ENCODE assay signal across 14 cellular contexts in genomic region chr19:6678690-6679109, GRCh38. TPM values are rescaled to one million over a fixed set of nuclear protein-coding genes. Genes with fewer than 3 reads are reported as not detected.
A peak's percentile ranks its signal among the peaks of the same experiment; 100 is the strongest.
DNase-seq lines count a peak whose midpoint lies in the region; ATAC-seq and TF ChIP-seq lines count a peak whose summit lies in the region.
"Had no signal": no experiment of that assay in that cellular context is flagged by ENCODE, and none has a peak within 500 bp of the region (broad histone marks: within the 10 kb centered on the region; RNA-seq: fewer than 3 reads in every experiment).

No MANE protein-coding gene starts in this region.

- H3K27me3 ChIP-seq in lower lobe of right lung (ENCODE audit: low read depth) (no peaks in the 10 kb centered on the region), Karpas-422 (ENCODE audit: low read length) (no peaks in the 10 kb centered on the region)
- H3K27me3 ChIP-seq: testis had no signal

- no TSS peak for BruUV-seq in Calu3 (replicated peaks; lab: Mats Ljungman, UMichigan)

- H4K20me1 ChIP-seq in Karpas-422 (ENCODE audit: insufficient read depth, low read depth, low read length): no peaks in the 10 kb centered on the region

- H3K4me1 ChIP-seq in lower lobe of right lung (peaks cover 6% of the 10 kb centered on the region), Karpas-422 (ENCODE audit: low read length) (peaks cover 10% of the 10 kb centered on the region)
- H3K4me1 ChIP-seq: prostate gland, testis had no signal

- H3K27ac Mint-ChIP-seq in activated CD4-positive, alpha-beta T cell treated with anti-CD3 and anti-CD28 coated beads for 36 hours: peak overlapping the region; percentile 83
- peak overlapping the region; percentile 81 for H3K27ac Mint-ChIP-seq in activated T-helper 1 cell treated with anti-CD3 and anti-CD28 coated beads, Interleukin-12 subunit alpha, Interleukin-12 subunit beta, Interleukin-2, Interleukin-4 antibody, amounts not matched to agents 30 ng/mL and 10 ng/mL and 1 ng/mL, durations not matched to agents 14 hours and 24 hours and 36 hours
- no peak overlapping the region for H3K27ac Mint-ChIP-seq in stimulated activated memory B cell treated with anti-CD40 and anti-IgM and Interleukin-4, amounts not matched to agents 10 μg/mL and 1 μg/mL and 100 μg/mL, for 72 hours
- H3K27ac Mint-ChIP-seq in Calu3 (ENCODE audit: unreplicated experiment): no peak overlapping the region

- peaks cover 3% of the 10 kb centered on the region for H3K27me3 Mint-ChIP-seq in activated CD4-positive, alpha-beta T cell treated with anti-CD3 and anti-CD28 coated beads for 36 hours
- peaks cover 9% of the 10 kb centered on the region for H3K27me3 Mint-ChIP-seq in activated T-helper 1 cell treated with anti-CD3 and anti-CD28 coated beads, Interleukin-12 subunit alpha, Interleukin-12 subunit beta, Interleukin-2, Interleukin-4 antibody, amounts not matched to agents 30 ng/mL and 10 ng/mL and 1 ng/mL, durations not matched to agents 14 hours and 24 hours and 36 hours (ENCODE audit: insufficient read depth)
- H3K27me3 Mint-ChIP-seq in stimulated activated memory B cell treated with anti-CD40 and anti-IgM and Interleukin-4, amounts not matched to agents 10 μg/mL and 1 μg/mL and 100 μg/mL, for 72 hours: peaks cover 38% of the 10 kb centered on the region
- H3K27me3 Mint-ChIP-seq in Calu3 (ENCODE audit: unreplicated experiment): no peaks in the 10 kb centered on the region

- peaks cover 54% of the 10 kb centered on the region for H3K4me1 Mint-ChIP-seq in activated CD4-positive, alpha-beta T cell treated with anti-CD3 and anti-CD28 coated beads for 36 hours
- peaks cover 60% of the 10 kb centered on the region for H3K4me1 Mint-ChIP-seq in activated T-helper 1 cell treated with anti-CD3 and anti-CD28 coated beads, Interleukin-12 subunit alpha, Interleukin-12 subunit beta, Interleukin-2, Interleukin-4 antibody, amounts not matched to agents 30 ng/mL and 10 ng/mL and 1 ng/mL, durations not matched to agents 14 hours and 24 hours and 36 hours (ENCODE audit: low read depth)
- H3K4me1 Mint-ChIP-seq in stimulated activated memory B cell treated with anti-CD40 and anti-IgM and Interleukin-4, amounts not matched to agents 10 μg/mL and 1 μg/mL and 100 μg/mL, for 72 hours: peaks cover 27% of the 10 kb centered on the region
- H3K4me1 Mint-ChIP-seq in Calu3 (ENCODE audit: low read depth, unreplicated experiment): no peaks in the 10 kb centered on the region

- no peak overlapping the region for H2AFZ ChIP-seq in Karpas-422 (ENCODE audit: low read length)

- POLR2A ChIA-PET in activated CD4-positive, alpha-beta T cell treated with anti-CD3 and anti-CD28 coated beads for 36 hours (lab: Charles Lee): no interaction called here

- peak overlapping the region; percentile 9 for H3K4me3 Mint-ChIP-seq in activated CD4-positive, alpha-beta T cell treated with anti-CD3 and anti-CD28 coated beads for 36 hours
- peak overlapping the region; percentile 9 for H3K4me3 Mint-ChIP-seq in activated T-helper 1 cell treated with anti-CD3 and anti-CD28 coated beads, Interleukin-12 subunit alpha, Interleukin-12 subunit beta, Interleukin-2, Interleukin-4 antibody, amounts not matched to agents 30 ng/mL and 10 ng/mL and 1 ng/mL, durations not matched to agents 14 hours and 24 hours and 36 hours
- H3K4me3 Mint-ChIP-seq in stimulated activated memory B cell treated with anti-CD40 and anti-IgM and Interleukin-4, amounts not matched to agents 10 μg/mL and 1 μg/mL and 100 μg/mL, for 72 hours: no peak overlapping the region
- no peak overlapping the region for H3K4me3 Mint-ChIP-seq in Calu3 (ENCODE audit: low read depth, unreplicated experiment)

- no peak overlapping the region for H3K4me3 ChIP-seq in lower lobe of right lung
- no peak overlapping the region for H3K4me3 ChIP-seq in Karpas-422 (ENCODE audit: low read length)
- H3K4me3 ChIP-seq: prostate gland had no signal

- TF ChIP-seq CTCF in lower lobe of right lung (IDR thresholded peaks at IDR 0.05) (no peak), Calu3 (IDR thresholded peaks at IDR 0.05; ENCODE audit: unreplicated experiment) (no peak)

- DNase-seq in activated CD4-positive, alpha-beta T cell treated with anti-CD3 and anti-CD28 coated beads for 36 hours: peak; percentile 89
- no peak for DNase-seq in activated CD4-positive, alpha-beta T cell treated with anti-CD3 and anti-CD28 coated beads, Interleukin-2, amount 50 U/mL, for 1 hour
- DNase-seq in activated T-helper 1 cell treated with anti-CD3 and anti-CD28 coated beads, Interleukin-12 subunit alpha, Interleukin-12 subunit beta, Interleukin-2, Interleukin-4 antibody, amounts not matched to agents 30 ng/mL and 10 ng/mL and 1 ng/mL, durations not matched to agents 14 hours and 24 hours and 36 hours (ENCODE audit: low spot score): peak; percentile 37
- DNase-seq in lower lobe of right lung (no peak), DMS114 treated with DMSO at 0.1 percent for 48 hours (lab: John Stamatoyannopoulos, UW; ENCODE audit: unreplicated experiment) (no peak), Calu3 (no peak), Karpas-422 (no peak)
- DNase-seq: 8988T, kidney glomerular epithelial cell, SHP77 treated with DMSO at 0.1 percent for 48 hours, testis had no signal

- H3K27ac ChIP-seq in lower lobe of right lung: no peak overlapping the region
- no peak overlapping the region for H3K27ac ChIP-seq in Karpas-422 (ENCODE audit: low read length)
- H3K27ac ChIP-seq: prostate gland, testis had no signal

- CTCF ChIA-PET in activated CD4-positive, alpha-beta T cell treated with anti-CD3 and anti-CD28 coated beads for 36 hours (lab: Charles Lee): interaction anchor here (1.4 kb wide), 1 partner anchor 14 kb away, joined by 4 read pairs; no protein-coding TSS in a partner anchor
- CTCF ChIA-PET in Calu3 (lab: Charles Lee): no interaction called here

- H3K4me2 ChIP-seq in Karpas-422 (ENCODE audit: low read depth, low read length, poor library complexity, severe bottlenecking): no peak overlapping the region

- H3K36me3 ChIP-seq in lower lobe of right lung (peaks cover 87% of the 10 kb centered on the region), Karpas-422 (ENCODE audit: insufficient read depth, low read length) (no peaks in the 10 kb centered on the region)
- H3K36me3 ChIP-seq: prostate gland had no signal

- peaks cover 24% of the 10 kb centered on the region for H3K9me3 Mint-ChIP-seq in activated CD4-positive, alpha-beta T cell treated with anti-CD3 and anti-CD28 coated beads for 36 hours (ENCODE audit: low read depth)
- peaks cover 19% of the 10 kb centered on the region for H3K9me3 Mint-ChIP-seq in activated T-helper 1 cell treated with anti-CD3 and anti-CD28 coated beads, Interleukin-12 subunit alpha, Interleukin-12 subunit beta, Interleukin-2, Interleukin-4 antibody, amounts not matched to agents 30 ng/mL and 10 ng/mL and 1 ng/mL, durations not matched to agents 14 hours and 24 hours and 36 hours
- H3K9me3 Mint-ChIP-seq in stimulated activated memory B cell treated with anti-CD40 and anti-IgM and Interleukin-4, amounts not matched to agents 10 μg/mL and 1 μg/mL and 100 μg/mL, for 72 hours: peaks cover 3% of the 10 kb centered on the region
- H3K9me3 Mint-ChIP-seq in Calu3 (ENCODE audit: low read depth, unreplicated experiment): no peaks in the 10 kb centered on the region

- no peak overlapping the region for H3K9ac ChIP-seq in Karpas-422 (ENCODE audit: low read length)

- no peaks in the 10 kb centered on the region for H3K9me2 ChIP-seq in Karpas-422 (replicated peaks; ENCODE audit: insufficient read depth, low read length)

- H3K79me2 ChIP-seq in Karpas-422 (ENCODE audit: low read length): no peaks in the 10 kb centered on the region

- peaks cover 13% of the 10 kb centered on the region for H3K36me3 Mint-ChIP-seq in activated CD4-positive, alpha-beta T cell treated with anti-CD3 and anti-CD28 coated beads for 36 hours (ENCODE audit: low read depth)
- peaks cover 7% of the 10 kb centered on the region for H3K36me3 Mint-ChIP-seq in activated T-helper 1 cell treated with anti-CD3 and anti-CD28 coated beads, Interleukin-12 subunit alpha, Interleukin-12 subunit beta, Interleukin-2, Interleukin-4 antibody, amounts not matched to agents 30 ng/mL and 10 ng/mL and 1 ng/mL, durations not matched to agents 14 hours and 24 hours and 36 hours (ENCODE audit: low read depth)
- no peaks in the 10 kb centered on the region for H3K36me3 Mint-ChIP-seq in stimulated activated memory B cell treated with anti-CD40 and anti-IgM and Interleukin-4, amounts not matched to agents 10 μg/mL and 1 μg/mL and 100 μg/mL, for 72 hours
- H3K36me3 Mint-ChIP-seq in Calu3 (ENCODE audit: insufficient read depth, unreplicated experiment): peaks cover 47% of the 10 kb centered on the region

- ATAC-seq in activated CD4-positive, alpha-beta T cell treated with anti-CD3 and anti-CD28 coated beads for 36 hours: peak; percentile 88
- peak; percentile 6 to 10 for ATAC-seq in lower lobe of right lung
- peak; percentile 64 for ATAC-seq in stimulated activated memory B cell treated with anti-CD40 and anti-IgM and Interleukin-4, amounts not matched to agents 10 μg/mL and 1 μg/mL and 100 μg/mL, for 72 hours

- H3K9me3 ChIP-seq in lower lobe of right lung (no peaks in the 10 kb centered on the region), Karpas-422 (ENCODE audit: low read length) (no peaks in the 10 kb centered on the region)
- H3K9me3 ChIP-seq: prostate gland, testis had no signal

- intact Hi-C loops in activated CD4-positive, alpha-beta T cell treated with anti-CD3 and anti-CD28 coated beads for 36 hours (cut with DNase I, micrococcal nuclease): loop anchor here (1.0 to 5.0 kb wide), 6 partner anchors 8 to 519 kb away; partner anchors contain the start of genes TNFSF14 (in 1 of the 2) and VAV1 (in 1 of the 2)
- intact Hi-C loops in activated T-helper 1 cell treated with anti-CD3 and anti-CD28 coated beads, Interleukin-12 subunit alpha, Interleukin-12 subunit beta, Interleukin-2, Interleukin-4 antibody, amounts not matched to agents 30 ng/mL and 10 ng/mL and 1 ng/mL, durations not matched to agents 14 hours and 24 hours and 36 hours (cut with micrococcal nuclease): loop anchor here (1.0 to 5.0 kb wide), 9 partner anchors 8 to 641 kb away; partner anchors contain the start of gene TNFSF14
- intact Hi-C loops in lower lobe of right lung (cut with DNase I): no loop called here
- intact Hi-C loops in Calu3 (cut with micrococcal nuclease; ENCODE audit: unreplicated experiment): no loop called here

RNA-seq across cellular contexts. Expression of gene TNFSF14, which starts 8.7 kb away (rescaled TPM):
- 10 to 100 TPM; 31.8 to 33.0 TPM for total RNA-seq in activated CD4-positive, alpha-beta T cell treated with anti-CD3 and anti-CD28 coated beads for 36 hours
- 155 TPM in 2 replicates for total RNA-seq in activated T-helper 1 cell treated with anti-CD3 and anti-CD28 coated beads, Interleukin-12 subunit alpha, Interleukin-12 subunit beta, Interleukin-2, Interleukin-4 antibody, amounts not matched to agents 30 ng/mL and 10 ng/mL and 1 ng/mL, durations not matched to agents 14 hours and 24 hours and 36 hours
- total RNA-seq in lower lobe of right lung (3.3 TPM), Calu3 (2022) (4.3 TPM in 2 replicates)
- total RNA-seq in Karpas-422 (2014; rRNA removed; shearing (Covaris generic); ENCODE audit: low replicate concordance): 1.8 TPM in 1 of 2 replicates, not detected in the other
- total RNA-seq: endothelial cell of umbilical vein had no signal

RNA-seq across cellular contexts. Expression of gene C3, which starts 41.8 kb away (rescaled TPM):
- 1 to 10 TPM in 1 of 2 experiments, under 1 TPM in 1; 0.93 to 1.0 TPM for total RNA-seq in activated CD4-positive, alpha-beta T cell treated with anti-CD3 and anti-CD28 coated beads for 36 hours
- 6.1 and 7.2 TPM in 2 replicates for total RNA-seq in activated T-helper 1 cell treated with anti-CD3 and anti-CD28 coated beads, Interleukin-12 subunit alpha, Interleukin-12 subunit beta, Interleukin-2, Interleukin-4 antibody, amounts not matched to agents 30 ng/mL and 10 ng/mL and 1 ng/mL, durations not matched to agents 14 hours and 24 hours and 36 hours
- total RNA-seq in lower lobe of right lung (1,321 TPM), Calu3 (2022) (517 and 658 TPM in 2 replicates)
- total RNA-seq in Karpas-422 (2014; rRNA removed; shearing (Covaris generic); ENCODE audit: low replicate concordance): not detected in 2 replicates
- total RNA-seq: endothelial cell of umbilical vein had no signal

RNA-seq across cellular contexts. Expression of gene GPR108, which starts 58.7 kb away (rescaled TPM):
- total RNA-seq in activated CD4-positive, alpha-beta T cell treated with anti-CD3 and anti-CD28 coated beads for 36 hours: 10 to 100 TPM; 58.8 to 59.9 TPM
- 106 and 108 TPM in 2 replicates for total RNA-seq in activated T-helper 1 cell treated with anti-CD3 and anti-CD28 coated beads, Interleukin-12 subunit alpha, Interleukin-12 subunit beta, Interleukin-2, Interleukin-4 antibody, amounts not matched to agents 30 ng/mL and 10 ng/mL and 1 ng/mL, durations not matched to agents 14 hours and 24 hours and 36 hours
- 87.0 TPM for total RNA-seq in lower lobe of right lung
- total RNA-seq in Calu3 (2022): 67.7 and 69.0 TPM in 2 replicates
- total RNA-seq in Karpas-422 (2014; rRNA removed; shearing (Covaris generic); ENCODE audit: low replicate concordance): 34.7 and 41.8 TPM in 2 replicates

Comparison
In these comparisons a context has a peak if more than half of its experiments do, and no peak if none do; other contexts are left out.
1. DNase-seq: peak in activated CD4-positive, alpha-beta T cell treated with anti-CD3 and anti-CD28 coated beads for 36 hours (single experiment) and activated T-helper 1 cell treated with anti-CD3 and anti-CD28 coated beads, Interleukin-12 subunit alpha, Interleukin-12 subunit beta, Interleukin-2, Interleukin-4 antibody, amounts not matched to agents 30 ng/mL and 10 ng/mL and 1 ng/mL, durations not matched to agents 14 hours and 24 hours and 36 hours (single experiment); none in activated CD4-positive, alpha-beta T cell treated with anti-CD3 and anti-CD28 coated beads, Interleukin-2, amount 50 U/mL, for 1 hour (single experiment), lower lobe of right lung (single experiment), DMS114 treated with DMSO at 0.1 percent for 48 hours (single experiment), Calu3 (single experiment) and Karpas-422 (single experiment).
2. ATAC-seq: peak in every context shown above with its lines; median percentile 88 in activated CD4-positive, alpha-beta T cell treated with anti-CD3 and anti-CD28 coated beads for 36 hours; 64 in stimulated activated memory B cell treated with anti-CD40 and anti-IgM and Interleukin-4, amounts not matched to agents 10 μg/mL and 1 μg/mL and 100 μg/mL, for 72 hours; 8 in lower lobe of right lung.
3. H3K27ac Mint-ChIP-seq: peak in activated CD4-positive, alpha-beta T cell treated with anti-CD3 and anti-CD28 coated beads for 36 hours (single experiment) and activated T-helper 1 cell treated with anti-CD3 and anti-CD28 coated beads, Interleukin-12 subunit alpha, Interleukin-12 subunit beta, Interleukin-2, Interleukin-4 antibody, amounts not matched to agents 30 ng/mL and 10 ng/mL and 1 ng/mL, durations not matched to agents 14 hours and 24 hours and 36 hours (single experiment); none in stimulated activated memory B cell treated with anti-CD40 and anti-IgM and Interleukin-4, amounts not matched to agents 10 μg/mL and 1 μg/mL and 100 μg/mL, for 72 hours (single experiment) and Calu3 (single experiment).
4. H3K4me3 Mint-ChIP-seq: peak in activated CD4-positive, alpha-beta T cell treated with anti-CD3 and anti-CD28 coated beads for 36 hours (single experiment) and activated T-helper 1 cell treated with anti-CD3 and anti-CD28 coated beads, Interleukin-12 subunit alpha, Interleukin-12 subunit beta, Interleukin-2, Interleukin-4 antibody, amounts not matched to agents 30 ng/mL and 10 ng/mL and 1 ng/mL, durations not matched to agents 14 hours and 24 hours and 36 hours (single experiment); none in stimulated activated memory B cell treated with anti-CD40 and anti-IgM and Interleukin-4, amounts not matched to agents 10 μg/mL and 1 μg/mL and 100 μg/mL, for 72 hours (single experiment) and Calu3 (single experiment).
5. RNA of gene C3, which starts 41.8 kb away (total RNA-seq): 1,321 TPM in lower lobe of right lung (single experiment) and 517 to 658 TPM in Calu3; 6.1 to 7.2 TPM in activated T-helper 1 cell treated with anti-CD3 and anti-CD28 coated beads, Interleukin-12 subunit alpha, Interleukin-12 subunit beta, Interleukin-2, Interleukin-4 antibody, amounts not matched to agents 30 ng/mL and 10 ng/mL and 1 ng/mL, durations not matched to agents 14 hours and 24 hours and 36 hours, 0.93 to 1.0 TPM in activated CD4-positive, alpha-beta T cell treated with anti-CD3 and anti-CD28 coated beads for 36 hours and not detected in Karpas-422; every median in the first group is over 10 times any median in the second.
6. intact Hi-C loops: an anchor here in activated CD4-positive, alpha-beta T cell treated with anti-CD3 and anti-CD28 coated beads for 36 hours (1.0 to 5.0 kb wide) and activated T-helper 1 cell treated with anti-CD3 and anti-CD28 coated beads, Interleukin-12 subunit alpha, Interleukin-12 subunit beta, Interleukin-2, Interleukin-4 antibody, amounts not matched to agents 30 ng/mL and 10 ng/mL and 1 ng/mL, durations not matched to agents 14 hours and 24 hours and 36 hours (1.0 to 5.0 kb wide); none called in lower lobe of right lung and Calu3.